20 cellular contexts compared by ENCODE assay signal in the genomic region with DNA sequence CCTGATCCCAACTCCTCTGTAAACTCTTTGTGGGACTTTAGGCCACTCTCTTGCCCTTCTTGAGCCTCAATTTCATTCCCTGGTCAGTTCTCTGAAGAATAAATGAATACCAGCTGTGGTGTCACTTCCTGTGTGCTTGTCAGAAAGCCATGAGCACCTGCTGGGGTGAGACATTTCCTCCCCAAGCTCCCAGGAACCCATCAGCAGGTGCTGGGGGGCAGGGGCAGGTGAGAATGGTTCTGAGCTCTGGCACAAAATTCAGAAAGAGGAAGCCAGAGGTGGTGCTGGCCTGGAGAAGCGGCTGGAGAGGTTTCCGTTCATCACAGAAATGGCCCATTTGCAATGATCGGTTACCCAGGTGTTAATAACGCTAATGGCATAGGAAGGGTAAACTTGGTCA. TPM values are rescaled to one million over a fixed set of nuclear protein-coding genes. Genes with fewer than 3 reads are reported as not detected.
DNase-seq lines count a peak whose midpoint lies in the region; ATAC-seq and TF ChIP-seq lines count a peak whose summit lies in the region.
"Had no signal": no experiment of that assay in that cellular context is flagged by ENCODE, and none has a peak within 500 bp of the region (broad histone marks: within the 10 kb centered on the region; RNA-seq: fewer than 3 reads in every experiment).

No MANE protein-coding gene starts in this region.

- no peaks in the 10 kb centered on the region for H3K36me3 Mint-ChIP-seq in chondrocyte (ENCODE audit: low read depth)
- H3K36me3 Mint-ChIP-seq: IgD-negative memory B cell had no signal

- no peaks in the 10 kb centered on the region for H3K9me3 Mint-ChIP-seq in chondrocyte (ENCODE audit: low read depth)
- H3K9me3 Mint-ChIP-seq: IgD-negative memory B cell had no signal

- no peak overlapping the region for H3K4me3 Mint-ChIP-seq in chondrocyte (ENCODE audit: unreplicated experiment)
- H3K4me3 Mint-ChIP-seq: IgD-negative memory B cell had no signal

- H3K27me3 Mint-ChIP-seq in chondrocyte (ENCODE audit: low read depth): peaks cover 61% of the 10 kb centered on the region

- DNase-seq in COLO668 (lab: John Stamatoyannopoulos, UW; ENCODE audit: unreplicated experiment) (peak; percentile 41), NCI-H1105 (lab: John Stamatoyannopoulos, UW) (peak; percentile 38), NCI-H774 (lab: John Stamatoyannopoulos, UW) (peak; percentile 32), SHP77 treated with DMSO at 0.1 percent for 48 hours (lab: John Stamatoyannopoulos, UW) (peak; percentile 54), NCI-H2227 (lab: John Stamatoyannopoulos, UW; ENCODE audit: unreplicated experiment) (no peak), chondrocyte (ENCODE audit: low spot score) (no peak)
- DNase-seq: GDM1, GM23248, HCEC 1CT, Karpas-422, NCI-H187, NCI-H226, NCI-H526, T-helper 2 cell had no signal

- H3K27ac Mint-ChIP-seq in chondrocyte (ENCODE audit: unreplicated experiment): no peak overlapping the region
- H3K27ac Mint-ChIP-seq: IgD-negative memory B cell had no signal

- no peak for TF ChIP-seq CTCF in chondrocyte (IDR thresholded peaks at IDR 0.05)

- no peak for ATAC-seq in HG02763 (IDR thresholded peaks at IDR 0.05; ENCODE audit: unreplicated experiment)

- H3K4me1 Mint-ChIP-seq in chondrocyte (ENCODE audit: low read depth): no peaks in the 10 kb centered on the region

RNA-seq across cellular contexts. Expression of a gene that starts 14.9 kb away (rescaled TPM):
- not detected in 3 replicates for total RNA-seq in chondrocyte
- total RNA-seq: GM23248, MCF 10A, SJSA1 had no signal

RNA-seq across cellular contexts. Expression of a gene that starts 34.6 kb away (rescaled TPM):
- 8.4 to 9.4 TPM (median 8.7 TPM) in 3 replicates for total RNA-seq in chondrocyte

RNA-seq across cellular contexts. Expression of a gene that starts 53.1 kb away (rescaled TPM):
- not detected in 3 replicates for total RNA-seq in chondrocyte
- total RNA-seq: Daoy, GM23248, MCF 10A, PC-3, SJSA1 had no signal

Comparison
In these comparisons a context has a peak if more than half of its experiments do, and no peak if none do; other contexts are left out.
1. DNase-seq: peak in COLO668 (single experiment), NCI-H1105 (single experiment), NCI-H774 (single experiment) and SHP77 treated with DMSO at 0.1 percent for 48 hours (single experiment); none in NCI-H2227 (single experiment) and chondrocyte (single experiment).